Comparison of ENCODE assay signal across 1 cellular context in genomic region chr4:140013088-140013487, GRCh38.
TF ChIP-seq lines count a peak whose summit lies in the region.

No MANE protein-coding gene starts in this region.

TF ChIP-seq in HepG2, 621 proteins besides CTCF, POLR2A, EP300 and RAD21 (continued from another document):
- TF ChIP-seq KIAA2018 (CRISPR knock-in tag; IDR thresholded peaks at IDR 0.05; ENCODE audit: borderline replicate concordance) (no peak), TEF (CRISPR knock-in tag; IDR thresholded peaks at IDR 0.05) (no peak), ZNF577 (CRISPR knock-in tag; IDR thresholded peaks at IDR 0.05; ENCODE audit: borderline replicate concordance, low read depth) (no peak), ZNF770 (CRISPR knock-in tag; IDR thresholded peaks at IDR 0.05) (no peak), ZNF773 (CRISPR knock-in tag; IDR thresholded peaks at IDR 0.05; ENCODE audit: borderline replicate concordance) (no peak), PPARG (CRISPR knock-in tag; conservative IDR thresholded peaks at IDR 0.05) (no peak), ZXDC (CRISPR knock-in tag; IDR thresholded peaks at IDR 0.05) (no peak)
TF ChIP-seq in HepG2: peak in this region for 0.
